25 cellular contexts compared by ENCODE assay signal in the genomic region with DNA sequence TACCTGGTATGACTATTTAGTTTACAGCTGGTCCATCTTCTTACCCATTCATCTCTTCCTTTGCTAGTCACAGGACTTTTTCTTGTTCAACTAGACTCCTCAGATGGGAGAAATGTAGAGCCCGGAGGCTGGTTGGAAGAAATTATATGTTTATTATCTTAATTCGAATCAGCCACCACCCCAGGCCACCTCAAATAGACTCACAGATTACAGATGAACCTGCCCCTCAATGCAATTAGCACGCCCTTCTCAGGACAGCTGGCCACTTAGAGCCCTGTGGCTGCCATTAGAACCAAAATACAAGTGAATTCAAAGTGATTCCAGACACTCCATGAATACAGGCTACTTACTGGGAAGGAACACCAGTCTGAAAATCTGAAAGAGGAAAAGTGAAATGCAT.
"Had no signal": no experiment of that assay in that cellular context is flagged by ENCODE, and none has a peak within 500 bp of the region (broad histone marks: within the 10 kb centered on the region; RNA-seq: fewer than 3 reads in every experiment).

No MANE protein-coding gene starts in this region.

- DNase-seq: nephron progenitor cell; nucleus accumbens; ovary; posterior cingulate gyrus; psoas muscle; right cardiac atrium; right lobe of liver; sigmoid colon; small intestine; stimulated activated CD4-positive, alpha-beta T cell treated with anti-CD3 and anti-CD28 coated beads, Interleukin-15, amount 100 ng/mL, for 24 hours; stimulated activated CD4-positive, alpha-beta T cell treated with anti-CD3 and anti-CD28 coated beads, Interleukin-2, amount 100 ng/mL, for 24 hours; stimulated activated CD4-positive, alpha-beta T cell treated with anti-CD3 and anti-CD28 coated beads, Interleukin-2, amount 100 ng/mL, for 48 hours; stimulated activated CD4-positive, alpha-beta T cell treated with anti-CD3 and anti-CD28 coated beads, Interleukin-4, amount 100 ng/mL, for 24 hours; stimulated activated naive B cell treated with anti-CD40 and anti-IgM and Interleukin-4, amounts not matched to agents 10 μg/mL and 1 μg/mL and 100 μg/mL, for 72 hours; stimulated activated naive CD4-positive, alpha-beta T cell treated with Interleukin-2 at 50 U/mL for 16 hours; stomach; thyroid gland; trophoblast cell; upper lobe of left lung had no signal

- H2AFZ ChIP-seq: parathyroid adenoma had no signal

- H3K9ac ChIP-seq: parathyroid adenoma had no signal

- H3K4me1 ChIP-seq: parathyroid adenoma, psoas muscle, sigmoid colon, thyroid gland had no signal

- H3K9me3 ChIP-seq: neutrophil, ovary, psoas muscle, right lobe of liver, sigmoid colon, stomach, thoracic aorta, thyroid gland, tibial nerve, upper lobe of left lung, vagina had no signal

- H3K4me3 ChIP-seq: ovary, psoas muscle, right lobe of liver, sigmoid colon, stomach, thoracic aorta, thyroid gland, tibial nerve, upper lobe of left lung, vagina had no signal

- H3K27ac ChIP-seq: neutrophil, ovary, parathyroid adenoma, psoas muscle, right lobe of liver, sigmoid colon, stomach, thoracic aorta, thyroid gland, upper lobe of left lung had no signal

- H3K27me3 ChIP-seq: neutrophil, ovary, right lobe of liver, sigmoid colon, stomach, thyroid gland, tibial nerve, upper lobe of left lung, vagina had no signal

- H3K36me3 ChIP-seq: neutrophil, ovary, right lobe of liver, sigmoid colon, stomach, thoracic aorta, thyroid gland, tibial nerve, upper lobe of left lung, vagina had no signal

- H3K79me2 ChIP-seq: parathyroid adenoma had no signal

- ATAC-seq: psoas muscle; right cardiac atrium; right lobe of liver; stimulated activated effector memory CD8-positive, alpha-beta T cell treated with anti-CD3 and anti-CD28 coated beads, Interleukin-12 subunit alpha, Interleukin-12 subunit beta, amount 100 ng/mL, for 72 hours; stimulated activated naive B cell treated with anti-CD40 and anti-IgM and Interleukin-4, amounts not matched to agents 10 μg/mL and 1 μg/mL and 100 μg/mL, for 72 hours had no signal
